11 cellular contexts compared by ENCODE assay signal in genomic region chr21:36783612-36784383, GRCh38.
DNase-seq lines count a peak whose midpoint lies in the region; ATAC-seq and TF ChIP-seq lines count a peak whose summit lies in the region.
"Had no signal": no experiment of that assay in that cellular context is flagged by ENCODE, and none has a peak within 500 bp of the region (broad histone marks: within the 10 kb centered on the region; RNA-seq: fewer than 3 reads in every experiment).

No MANE protein-coding gene starts in this region.

- H3K4me3 ChIP-seq in Caco-2 (ENCODE audit: low read depth, low read length), result no peak overlapping the region
- no peak overlapping the region for H3K4me3 ChIP-seq in astrocyte of the spinal cord (ENCODE audit: low read depth, low read length)
- H3K4me3 ChIP-seq in left lung, result no peak overlapping the region

- CTCF ChIA-PET in Caco-2 (lab: Charles Lee), result no interaction called here

- intact Hi-C loops in Caco-2 (cut with micrococcal nuclease; ENCODE audit: unreplicated experiment) (no loop called here), left lung (cut with DNase I) (no loop called here)

- peak; percentile 89 for ATAC-seq in left lung
- ATAC-seq in HG02973 (IDR thresholded peaks at IDR 0.05; ENCODE audit: unreplicated experiment), result no peak
- ATAC-seq in HG02798 (IDR thresholded peaks at IDR 0.05; ENCODE audit: poor library complexity, unreplicated experiment), result no peak

- no peak overlapping the region for H3K4me3 Mint-ChIP-seq in Caco-2 (ENCODE audit: unreplicated experiment)
- H3K4me3 Mint-ChIP-seq: CD4-positive, alpha-beta memory T cell had no signal

- H3K27ac Mint-ChIP-seq in Caco-2 (ENCODE audit: unreplicated experiment), result no peak overlapping the region
- H3K27ac Mint-ChIP-seq: CD4-positive, alpha-beta memory T cell had no signal

- BruUV-seq in Caco-2 (replicated peaks; lab: Mats Ljungman, UMichigan), result no TSS peak

- peaks cover 15% of the 10 kb centered on the region for H3K9me3 Mint-ChIP-seq in Caco-2 (ENCODE audit: unreplicated experiment)

- H3K27ac ChIP-seq in left lung, result no peak overlapping the region

- POLR2A ChIA-PET in Caco-2 (lab: Charles Lee), result interaction anchor here (0.5 kb wide), 2 partner anchors 96 to 123 kb away, joined by 4 read pairs; no protein-coding TSS in a partner anchor

- H3K36me3 ChIP-seq in Caco-2 (ENCODE audit: control insufficient read depth, insufficient read depth, low read length) (no peaks in the 10 kb centered on the region), left lung (no peaks in the 10 kb centered on the region)

- H3K9me3 ChIP-seq in Caco-2 (0 out of 2 replicates have a peak, but pooled peaks cover 3% of the 10 kb centered on the region), left lung (no peaks in the 10 kb centered on the region)

- H3K36me3 Mint-ChIP-seq in Caco-2 (ENCODE audit: insufficient read depth, unreplicated experiment), result no peaks in the 10 kb centered on the region

- H3K4me1 Mint-ChIP-seq in Caco-2 (ENCODE audit: low read depth, unreplicated experiment), result peaks cover 8% of the 10 kb centered on the region

- in situ Hi-C loops in astrocyte of the spinal cord (cut with HindIII; ENCODE audit: low sequenced_read_pairs) (no loop called here), G401 (cut with HindIII; ENCODE audit: low sequenced_read_pairs) (no loop called here)

- no peaks in the 10 kb centered on the region for H3K27me3 Mint-ChIP-seq in Caco-2 (ENCODE audit: insufficient read depth, unreplicated experiment)
- H3K27me3 Mint-ChIP-seq: CD4-positive, alpha-beta memory T cell had no signal

- H3K27me3 ChIP-seq in Caco-2 (replicated peaks; ENCODE audit: control insufficient read depth, insufficient read depth, low read length) (no peaks in the 10 kb centered on the region), left lung (no peaks in the 10 kb centered on the region)

- TF ChIP-seq CTCF in Caco-2 (IDR thresholded peaks at IDR 0.05; ENCODE audit: insufficient read depth in 1 of 2, low read depth in 1 of 2, low read length in 1 of 2, severe bottlenecking in 1 of 2, unreplicated experiment in 1 of 2) (no peak), astrocyte of the spinal cord (IDR thresholded peaks at IDR 0.05; ENCODE audit: low read depth, low read length) (no peak), left lung (IDR thresholded peaks at IDR 0.05) (no peak)

- H3K4me1 ChIP-seq in Caco-2 (peaks cover 27% of the 10 kb centered on the region), left lung (no peaks in the 10 kb centered on the region)

- DNase-seq in Caco-2, result peak; percentile 25 to 60
- peak; percentile 84 for DNase-seq in HT1080 (ENCODE audit: low read depth)
- peak; percentile 80 for DNase-seq in astrocyte of the spinal cord (ENCODE audit: low read depth, low spot score)
- peak in 1 of 2 donors; percentile 52 for DNase-seq in left lung
- no peak for DNase-seq in G401 (ENCODE audit: low spot score)
- no peak for DNase-seq in activated CD4-positive, alpha-beta T cell treated with anti-CD3 and anti-CD28 coated beads, Interleukin-2, amount 50 U/mL, for 4 hours
- DNase-seq: activated CD8-positive, alpha-beta memory T cell treated with anti-CD3 and anti-CD28 coated beads, Interleukin-2, amount 50 U/mL, for 4 hours; CD4-positive, alpha-beta memory T cell; NCI-H526 had no signal

Comparison
In these comparisons a context has a peak if more than half of its experiments do, and no peak if none do; other contexts are left out.
1. DNase-seq: peak in Caco-2 (2 of 2), HT1080 (single experiment) and astrocyte of the spinal cord (single experiment); none in G401 (single experiment) and activated CD4-positive, alpha-beta T cell treated with anti-CD3 and anti-CD28 coated beads, Interleukin-2, amount 50 U/mL, for 4 hours (0 of 2).